1 cellular context compared by ENCODE assay signal in the genomic region with DNA sequence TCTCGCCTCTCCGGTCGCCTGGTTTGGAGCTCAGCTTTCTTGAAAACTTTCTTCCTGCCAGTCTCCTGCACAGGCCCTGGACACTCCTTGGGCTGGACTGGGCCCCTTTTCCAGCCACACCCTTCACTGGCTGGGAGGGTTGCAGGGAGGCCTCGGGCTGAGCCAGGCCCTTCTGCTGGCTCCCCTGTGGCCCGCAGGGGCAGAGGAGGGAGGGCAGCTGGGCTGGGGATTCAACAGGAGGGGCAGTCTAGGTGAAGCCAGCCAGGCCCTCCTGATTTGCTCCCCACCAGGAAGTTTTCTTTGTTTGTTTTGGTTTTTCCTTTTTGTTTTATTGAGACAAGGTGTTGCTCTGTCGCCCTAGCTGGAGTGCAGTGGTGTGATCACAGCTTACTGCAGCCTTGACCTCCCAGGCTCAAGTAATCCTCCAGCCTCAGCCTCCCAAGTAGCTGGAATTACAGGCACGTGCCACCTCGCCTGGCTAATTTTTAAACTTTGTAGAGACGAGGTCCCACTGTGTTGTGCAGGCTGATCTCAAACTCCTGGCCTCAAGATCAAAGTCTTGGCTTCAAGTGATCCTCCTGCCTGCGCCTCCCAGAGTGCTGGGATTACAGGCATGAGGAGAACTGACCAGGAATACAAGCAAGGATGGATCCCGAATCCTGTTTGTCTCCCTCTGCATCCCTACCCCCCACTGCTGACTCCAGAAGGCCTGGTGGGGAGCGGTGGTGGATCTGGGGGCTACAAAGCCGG.
TF ChIP-seq lines count a peak whose summit lies in the region.

No MANE protein-coding gene starts in this region.

TF ChIP-seq in HEK293, 187 proteins besides CTCF, POLR2A, EP300 and RAD21 (continued from another document):
- TF ChIP-seq, protein P1, sequence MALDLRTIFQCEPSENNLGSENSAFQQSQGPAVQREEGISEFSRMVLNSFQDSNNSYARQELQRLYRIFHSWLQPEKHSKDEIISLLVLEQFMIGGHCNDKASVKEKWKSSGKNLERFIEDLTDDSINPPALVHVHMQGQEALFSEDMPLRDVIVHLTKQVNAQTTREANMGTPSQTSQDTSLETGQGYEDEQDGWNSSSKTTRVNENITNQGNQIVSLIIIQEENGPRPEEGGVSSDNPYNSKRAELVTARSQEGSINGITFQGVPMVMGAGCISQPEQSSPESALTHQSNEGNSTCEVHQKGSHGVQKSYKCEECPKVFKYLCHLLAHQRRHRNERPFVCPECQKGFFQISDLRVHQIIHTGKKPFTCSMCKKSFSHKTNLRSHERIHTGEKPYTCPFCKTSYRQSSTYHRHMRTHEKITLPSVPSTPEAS (tag by site-specific recombination; IDR thresholded peaks at IDR 0.05): no peak
- TF ChIP-seq, protein P2, sequence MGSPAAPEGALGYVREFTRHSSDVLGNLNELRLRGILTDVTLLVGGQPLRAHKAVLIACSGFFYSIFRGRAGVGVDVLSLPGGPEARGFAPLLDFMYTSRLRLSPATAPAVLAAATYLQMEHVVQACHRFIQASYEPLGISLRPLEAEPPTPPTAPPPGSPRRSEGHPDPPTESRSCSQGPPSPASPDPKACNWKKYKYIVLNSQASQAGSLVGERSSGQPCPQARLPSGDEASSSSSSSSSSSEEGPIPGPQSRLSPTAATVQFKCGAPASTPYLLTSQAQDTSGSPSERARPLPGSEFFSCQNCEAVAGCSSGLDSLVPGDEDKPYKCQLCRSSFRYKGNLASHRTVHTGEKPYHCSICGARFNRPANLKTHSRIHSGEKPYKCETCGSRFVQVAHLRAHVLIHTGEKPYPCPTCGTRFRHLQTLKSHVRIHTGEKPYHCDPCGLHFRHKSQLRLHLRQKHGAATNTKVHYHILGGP (tag by site-specific recombination; IDR thresholded peaks at IDR 0.05): no peak
- TF ChIP-seq, protein P3, sequence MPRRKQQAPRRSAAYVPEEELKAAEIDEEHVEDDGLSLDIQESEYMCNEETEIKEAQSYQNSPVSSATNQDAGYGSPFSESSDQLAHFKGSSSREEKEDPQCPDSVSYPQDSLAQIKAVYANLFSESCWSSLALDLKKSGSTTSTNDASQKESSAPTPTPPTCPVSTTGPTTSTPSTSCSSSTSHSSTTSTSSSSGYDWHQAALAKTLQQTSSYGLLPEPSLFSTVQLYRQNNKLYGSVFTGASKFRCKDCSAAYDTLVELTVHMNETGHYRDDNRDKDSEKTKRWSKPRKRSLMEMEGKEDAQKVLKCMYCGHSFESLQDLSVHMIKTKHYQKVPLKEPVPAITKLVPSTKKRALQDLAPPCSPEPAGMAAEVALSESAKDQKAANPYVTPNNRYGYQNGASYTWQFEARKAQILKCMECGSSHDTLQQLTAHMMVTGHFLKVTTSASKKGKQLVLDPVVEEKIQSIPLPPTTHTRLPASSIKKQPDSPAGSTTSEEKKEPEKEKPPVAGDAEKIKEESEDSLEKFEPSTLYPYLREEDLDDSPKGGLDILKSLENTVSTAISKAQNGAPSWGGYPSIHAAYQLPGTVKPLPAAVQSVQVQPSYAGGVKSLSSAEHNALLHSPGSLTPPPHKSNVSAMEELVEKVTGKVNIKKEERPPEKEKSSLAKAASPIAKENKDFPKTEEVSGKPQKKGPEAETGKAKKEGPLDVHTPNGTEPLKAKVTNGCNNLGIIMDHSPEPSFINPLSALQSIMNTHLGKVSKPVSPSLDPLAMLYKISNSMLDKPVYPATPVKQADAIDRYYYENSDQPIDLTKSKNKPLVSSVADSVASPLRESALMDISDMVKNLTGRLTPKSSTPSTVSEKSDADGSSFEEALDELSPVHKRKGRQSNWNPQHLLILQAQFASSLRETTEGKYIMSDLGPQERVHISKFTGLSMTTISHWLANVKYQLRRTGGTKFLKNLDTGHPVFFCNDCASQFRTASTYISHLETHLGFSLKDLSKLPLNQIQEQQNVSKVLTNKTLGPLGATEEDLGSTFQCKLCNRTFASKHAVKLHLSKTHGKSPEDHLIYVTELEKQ (tag by site-specific recombination; IDR thresholded peaks at IDR 0.05; ENCODE audit: borderline replicate concordance): no peak
- TF ChIP-seq ZNF2 (tag by site-specific recombination; IDR thresholded peaks at IDR 0.05) (no peak), ZNF10 (tag by site-specific recombination; IDR thresholded peaks at IDR 0.05) (no peak), ZNF221 (tag by site-specific recombination; IDR thresholded peaks at IDR 0.05; ENCODE audit: borderline replicate concordance) (no peak), ZNF658 (tag by site-specific recombination; IDR thresholded peaks at IDR 0.05) (no peak), ZSCAN23 (tag by site-specific recombination; IDR thresholded peaks at IDR 0.05) (no peak), KLF9 (tag by site-specific recombination; IDR thresholded peaks at IDR 0.05; ENCODE audit: low read depth) (no peak), ZFP3 (tag by site-specific recombination; IDR thresholded peaks at IDR 0.05; ENCODE audit: low read depth) (no peak), ZNF350 (tag by site-specific recombination; IDR thresholded peaks at IDR 0.05) (no peak), SCRT2 (tag by site-specific recombination; IDR thresholded peaks at IDR 0.05) (peak; percentile 61; the same call in 1 of the 2 replicates), YY1 (tag by site-specific recombination; IDR thresholded peaks at IDR 0.05) (no peak), FEZF1 (tag by site-specific recombination; IDR thresholded peaks at IDR 0.05) (no peak), GLIS1 (tag by site-specific recombination; IDR thresholded peaks at IDR 0.05) (peak; percentile 96), ZNF138 (tag by site-specific recombination; IDR thresholded peaks at IDR 0.05; ENCODE audit: borderline replicate concordance) (no peak), HOXC10 (CRISPR knock-in tag; IDR thresholded peaks at IDR 0.05) (no peak), MZF1 (tag by site-specific recombination; IDR thresholded peaks at IDR 0.05; ENCODE audit: borderline replicate concordance) (no peak), ZSCAN30 (tag by site-specific recombination; IDR thresholded peaks at IDR 0.05) (no peak), ZNF561 (tag by site-specific recombination; IDR thresholded peaks at IDR 0.05; ENCODE audit: borderline replicate concordance) (no peak), MEIS1 (CRISPR knock-in tag; IDR thresholded peaks at IDR 0.05; ENCODE audit: borderline replicate concordance) (no peak), ZNF175 (tag by site-specific recombination; IDR thresholded peaks at IDR 0.05) (no peak), ZIC2 (tag by site-specific recombination; IDR thresholded peaks at IDR 0.05) (peak; percentile 57), ZBTB1 (tag by site-specific recombination; IDR thresholded peaks at IDR 0.05) (no peak), ZNF624 (tag by site-specific recombination; IDR thresholded peaks at IDR 0.05) (no peak), ZNF596 (tag by site-specific recombination; IDR thresholded peaks at IDR 0.05) (no peak)
- TF ChIP-seq, protein P4, sequence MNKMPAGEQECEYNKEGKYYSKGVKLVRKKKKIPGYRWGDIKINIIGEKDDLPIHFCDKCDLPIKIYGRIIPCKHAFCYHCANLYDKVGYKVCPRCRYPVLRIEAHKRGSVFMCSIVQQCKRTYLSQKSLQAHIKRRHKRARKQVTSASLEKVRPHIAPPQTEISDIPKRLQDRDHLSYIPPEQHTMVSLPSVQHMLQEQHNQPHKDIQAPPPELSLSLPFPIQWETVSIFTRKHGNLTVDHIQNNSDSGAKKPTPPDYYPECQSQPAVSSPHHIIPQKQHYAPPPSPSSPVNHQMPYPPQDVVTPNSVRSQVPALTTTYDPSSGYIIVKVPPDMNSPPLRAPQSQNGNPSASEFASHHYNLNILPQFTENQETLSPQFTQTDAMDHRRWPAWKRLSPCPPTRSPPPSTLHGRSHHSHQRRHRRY (tag by site-specific recombination; IDR thresholded peaks at IDR 0.05): no peak
- TF ChIP-seq, protein P5, sequence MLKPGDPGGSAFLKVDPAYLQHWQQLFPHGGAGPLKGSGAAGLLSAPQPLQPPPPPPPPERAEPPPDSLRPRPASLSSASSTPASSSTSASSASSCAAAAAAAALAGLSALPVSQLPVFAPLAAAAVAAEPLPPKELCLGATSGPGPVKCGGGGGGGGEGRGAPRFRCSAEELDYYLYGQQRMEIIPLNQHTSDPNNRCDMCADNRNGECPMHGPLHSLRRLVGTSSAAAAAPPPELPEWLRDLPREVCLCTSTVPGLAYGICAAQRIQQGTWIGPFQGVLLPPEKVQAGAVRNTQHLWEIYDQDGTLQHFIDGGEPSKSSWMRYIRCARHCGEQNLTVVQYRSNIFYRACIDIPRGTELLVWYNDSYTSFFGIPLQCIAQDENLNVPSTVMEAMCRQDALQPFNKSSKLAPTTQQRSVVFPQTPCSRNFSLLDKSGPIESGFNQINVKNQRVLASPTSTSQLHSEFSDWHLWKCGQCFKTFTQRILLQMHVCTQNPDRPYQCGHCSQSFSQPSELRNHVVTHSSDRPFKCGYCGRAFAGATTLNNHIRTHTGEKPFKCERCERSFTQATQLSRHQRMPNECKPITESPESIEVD (tag by site-specific recombination; IDR thresholded peaks at IDR 0.05): no peak
- TF ChIP-seq, protein P6, sequence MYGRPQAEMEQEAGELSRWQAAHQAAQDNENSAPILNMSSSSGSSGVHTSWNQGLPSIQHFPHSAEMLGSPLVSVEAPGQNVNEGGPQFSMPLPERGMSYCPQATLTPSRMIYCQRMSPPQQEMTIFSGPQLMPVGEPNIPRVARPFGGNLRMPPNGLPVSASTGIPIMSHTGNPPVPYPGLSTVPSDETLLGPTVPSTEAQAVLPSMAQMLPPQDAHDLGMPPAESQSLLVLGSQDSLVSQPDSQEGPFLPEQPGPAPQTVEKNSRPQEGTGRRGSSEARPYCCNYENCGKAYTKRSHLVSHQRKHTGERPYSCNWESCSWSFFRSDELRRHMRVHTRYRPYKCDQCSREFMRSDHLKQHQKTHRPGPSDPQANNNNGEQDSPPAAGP (tag by site-specific recombination; IDR thresholded peaks at IDR 0.05): peak; percentile 69; the same call in 1 of the 2 replicates
